Comparison of ENCODE assay signal across 9 cellular contexts in the genomic region with DNA sequence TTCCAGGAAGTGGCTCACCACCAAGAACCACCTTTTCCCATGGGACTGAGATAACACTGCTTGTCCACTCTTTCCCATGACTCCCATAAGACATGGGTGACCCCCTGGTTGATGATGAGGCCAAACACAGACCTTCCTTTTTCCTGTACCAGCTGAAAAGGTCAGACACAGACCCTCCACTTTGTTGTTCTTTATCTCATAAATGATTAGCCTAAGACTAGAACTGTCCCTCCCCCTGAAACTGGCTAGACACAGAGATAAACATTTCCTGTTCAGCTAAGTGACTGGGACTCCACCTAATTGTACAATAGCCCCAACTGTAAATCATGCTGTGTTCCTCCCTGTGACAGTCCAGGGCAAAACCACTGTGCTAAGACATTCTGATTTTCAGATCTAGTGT. TPM values are rescaled to one million over a fixed set of nuclear protein-coding genes. Genes with fewer than 3 reads are reported as not detected.
A peak's percentile ranks its signal among the peaks of the same experiment; 100 is the strongest.
DNase-seq lines count a peak whose midpoint lies in the region; ATAC-seq and TF ChIP-seq lines count a peak whose summit lies in the region.
"Had no signal": no experiment of that assay in that cellular context is flagged by ENCODE, and none has a peak within 500 bp of the region (broad histone marks: within the 10 kb centered on the region; RNA-seq: fewer than 3 reads in every experiment).

No MANE protein-coding gene starts in this region.

- intact Hi-C loops in aorta (cut with DNase I), result no loop called here

- peaks cover 2% of the 10 kb centered on the region for H3K27me3 Mint-ChIP-seq in endothelial cell (ENCODE audit: unreplicated experiment)
- H3K27me3 Mint-ChIP-seq in activated CD4-positive, alpha-beta T cell treated with anti-CD3 and anti-CD28 coated beads, Interleukin-2, amount 10 ng/mL, durations not matched to agents 7 days and 5 days, result peaks cover 5% of the 10 kb centered on the region

- no peak overlapping the region for H3K4me3 Mint-ChIP-seq in endothelial cell (ENCODE audit: unreplicated experiment)
- no peak overlapping the region for H3K4me3 Mint-ChIP-seq in activated CD4-positive, alpha-beta T cell treated with anti-CD3 and anti-CD28 coated beads, Interleukin-2, amount 10 ng/mL, durations not matched to agents 7 days and 5 days

- CTCF ChIA-PET in activated CD4-positive, alpha-beta T cell treated with anti-CD3 and anti-CD28 coated beads, Interleukin-2, amount 10 ng/mL, durations not matched to agents 7 days and 5 days (lab: Charles Lee), result no interaction called here

- no peaks in the 10 kb centered on the region for H3K9me3 Mint-ChIP-seq in endothelial cell (ENCODE audit: unreplicated experiment)
- no peaks in the 10 kb centered on the region for H3K9me3 Mint-ChIP-seq in activated CD4-positive, alpha-beta T cell treated with anti-CD3 and anti-CD28 coated beads, Interleukin-2, amount 10 ng/mL, durations not matched to agents 7 days and 5 days

- no peak for TF ChIP-seq CTCF in endothelial cell (IDR thresholded peaks at IDR 0.05; ENCODE audit: unreplicated experiment)

- peak; percentile 98 for ATAC-seq in GM19463 (IDR thresholded peaks at IDR 0.05; ENCODE audit: unreplicated experiment)
- ATAC-seq in HG03066 (IDR thresholded peaks at IDR 0.05; ENCODE audit: low read depth, unreplicated experiment), result peak; percentile 96
- ATAC-seq in aorta (ENCODE audit: low FRiP score), result no peak

- no peak overlapping the region for H3K4me3 ChIP-seq in aorta (ENCODE audit: low read length in 2 of 2)

- peak overlapping the region; percentile 57 for H3K27ac Mint-ChIP-seq in endothelial cell (ENCODE audit: unreplicated experiment)
- no peak overlapping the region for H3K27ac Mint-ChIP-seq in activated CD4-positive, alpha-beta T cell treated with anti-CD3 and anti-CD28 coated beads, Interleukin-2, amount 10 ng/mL, durations not matched to agents 7 days and 5 days

- no peak overlapping the region for H3K27ac ChIP-seq in aorta (ENCODE audit: low read depth in 1 of 2, low read length in 2 of 2)

- peaks cover 20% of the 10 kb centered on the region for H3K4me1 Mint-ChIP-seq in endothelial cell (ENCODE audit: unreplicated experiment)
- no peaks in the 10 kb centered on the region for H3K4me1 Mint-ChIP-seq in activated CD4-positive, alpha-beta T cell treated with anti-CD3 and anti-CD28 coated beads, Interleukin-2, amount 10 ng/mL, durations not matched to agents 7 days and 5 days

- no peaks in the 10 kb centered on the region for H3K4me1 ChIP-seq in aorta (ENCODE audit: control insufficient read depth in 1 of 2, insufficient read depth in 2 of 2, low read length in 2 of 2)

- POLR2A ChIA-PET in activated CD4-positive, alpha-beta T cell treated with anti-CD3 and anti-CD28 coated beads, Interleukin-2, amount 10 ng/mL, durations not matched to agents 7 days and 5 days (lab: Charles Lee), result no interaction called here

- no peaks in the 10 kb centered on the region for H3K27me3 ChIP-seq in aorta (ENCODE audit: control insufficient read depth in 1 of 2, insufficient read depth in 2 of 2, low read length in 1 of 2)

- no peaks in the 10 kb centered on the region for H3K36me3 Mint-ChIP-seq in endothelial cell (ENCODE audit: low read depth, unreplicated experiment)
- H3K36me3 Mint-ChIP-seq in activated CD4-positive, alpha-beta T cell treated with anti-CD3 and anti-CD28 coated beads, Interleukin-2, amount 10 ng/mL, durations not matched to agents 7 days and 5 days (ENCODE audit: low read depth), result no peaks in the 10 kb centered on the region

- H3K9me3 ChIP-seq in aorta (ENCODE audit: control insufficient read depth, low read length), result no peaks in the 10 kb centered on the region

- peak; percentile 40 for DNase-seq in DMS53 (lab: John Stamatoyannopoulos, UW)
- no peak for DNase-seq in endothelial cell (ENCODE audit: low spot score)
- DNase-seq in aorta, result no peak
- no peak for DNase-seq in activated CD4-positive, alpha-beta T cell treated with anti-CD3 and anti-CD28 coated beads, Interleukin-2, amount 10 ng/mL, durations not matched to agents 7 days and 5 days
- DNase-seq in globus pallidus (ENCODE audit: low spot score), result no peak
- no peak for DNase-seq in DMS 273 (lab: John Stamatoyannopoulos, UW; ENCODE audit: unreplicated experiment)
- DNase-seq: MV-4-11 had no signal

- no peaks in the 10 kb centered on the region for H3K36me3 ChIP-seq in aorta (ENCODE audit: control insufficient read depth in 1 of 2, insufficient read depth in 2 of 2, low read length in 1 of 2)

RNA-seq across cellular contexts. Expression of a gene that starts 8.2 kb away (rescaled TPM):
- total RNA-seq in endothelial cell (ENCODE audit: unreplicated experiment) (8.2 TPM), aorta (under 1 TPM; 0.81 to 0.87 TPM)
- 1 to 10 TPM in 1 of 2 donors, under 1 TPM in 1; 0.50 to 1.1 TPM for polyA plus RNA-seq in aorta
- not detected for total RNA-seq in activated CD4-positive, alpha-beta T cell treated with anti-CD3 and anti-CD28 coated beads, Interleukin-2, amount 10 ng/mL, durations not matched to agents 7 days and 5 days
